Comparison of ENCODE assay signal across 21 cellular contexts in the genomic region with DNA sequence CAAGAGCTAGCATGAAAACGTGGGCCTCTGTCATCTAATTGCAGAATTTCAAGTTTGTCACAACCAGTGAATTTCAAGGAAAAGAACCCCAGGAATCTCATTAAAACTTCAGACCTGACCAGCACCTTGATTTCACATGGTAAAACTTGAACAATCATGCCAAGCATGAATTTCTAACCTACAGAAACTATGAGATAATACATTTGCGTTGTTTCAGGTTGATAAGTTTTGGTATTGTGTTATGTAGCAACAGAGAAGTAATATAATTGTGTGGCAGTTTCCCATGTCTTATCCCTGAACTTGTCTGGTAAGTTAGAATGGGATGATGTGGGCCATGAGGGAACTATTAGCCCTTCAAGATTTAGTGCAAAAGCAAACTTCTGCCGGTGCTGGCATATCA.
DNase-seq lines count a peak whose midpoint lies in the region; ATAC-seq and TF ChIP-seq lines count a peak whose summit lies in the region.
"Had no signal": no experiment of that assay in that cellular context is flagged by ENCODE, and none has a peak within 500 bp of the region (broad histone marks: within the 10 kb centered on the region; RNA-seq: fewer than 3 reads in every experiment).

No MANE protein-coding gene starts in this region.

- DNase-seq in epithelial cell of prostate (ENCODE audit: low read depth, low spot score): peak; percentile 70
- no peak for DNase-seq in mesothelial cell of epicardium (ENCODE audit: low spot score in 2 of 2, unreplicated experiment in 2 of 2)
- no peak for DNase-seq in natural killer cell treated with Interleukin-12 subunit alpha and Interleukin-12 subunit beta and Interleukin-15 and Interleukin-18, amount 100 ng/mL, for 72 hours (ENCODE audit: low spot score)
- DNase-seq in mesendoderm: no peak
- DNase-seq: AML-193; CD4-positive, alpha-beta T cell; GOT3; HFFc6; NCI-H1092 treated with DMSO at 0.1 percent for 48 hours; NCI-H1930; NCI-H2107; NCI-H774 had no signal

- no peak overlapping the region for H2BK5ac ChIP-seq in mesendoderm (ENCODE audit: low read length)

- no peak overlapping the region for H4K5ac ChIP-seq in mesendoderm (ENCODE audit: low read length)

- H3K4me3 ChIP-seq in KMS-11 (IDR thresholded peaks at IDR 0.05; ENCODE audit: insufficient read depth, low read depth, low read length): no peak overlapping the region
- no peak overlapping the region for H3K4me3 ChIP-seq in mesendoderm (ENCODE audit: low read length)
- H3K4me3 ChIP-seq: A549; BLaER1 treated with 17β-estradiol and CSF1 and Interleukin-3, amounts not matched to agents 10 nM and 100 nM; HAP-1 had no signal

- H2BK120ac ChIP-seq in mesendoderm (ENCODE audit: low read depth, low read length): no peak overlapping the region

- peaks cover 6% of the 10 kb centered on the region for H3K9me3 Mint-ChIP-seq in mesothelial cell of epicardium
- H3K9me3 Mint-ChIP-seq in natural killer cell treated with Interleukin-12 subunit alpha and Interleukin-12 subunit beta and Interleukin-15 and Interleukin-18, amount 100 ng/mL, for 72 hours: peaks cover 14% of the 10 kb centered on the region
- H3K9me3 Mint-ChIP-seq: CD4-positive, alpha-beta T cell had no signal

- no peak overlapping the region for H3K56ac ChIP-seq in mesendoderm (ENCODE audit: low read length)

- no peak overlapping the region for H2BK15ac ChIP-seq in mesendoderm (replicated peaks; ENCODE audit: low read depth)

- no peak overlapping the region for H3K4me3 Mint-ChIP-seq in mesothelial cell of epicardium
- H3K4me3 Mint-ChIP-seq in natural killer cell treated with Interleukin-12 subunit alpha and Interleukin-12 subunit beta and Interleukin-15 and Interleukin-18, amount 100 ng/mL, for 72 hours: no peak overlapping the region
- H3K4me3 Mint-ChIP-seq: CD4-positive, alpha-beta T cell; HFFc6; IgD-negative memory B cell had no signal

- H3K36me3 ChIP-seq in KMS-11 (ENCODE audit: insufficient read depth) (no peaks in the 10 kb centered on the region), mesendoderm (ENCODE audit: control insufficient read depth, insufficient read depth, low read length) (no peaks in the 10 kb centered on the region)
- H3K36me3 ChIP-seq: BLaER1 treated with 17β-estradiol and CSF1 and Interleukin-3, amounts not matched to agents 10 nM and 100 nM; HAP-1 had no signal

- H3K23ac ChIP-seq in mesendoderm (ENCODE audit: low read length): no peak overlapping the region

- H4K20me1 ChIP-seq in KMS-11 (ENCODE audit: insufficient read depth): no peaks in the 10 kb centered on the region
- H4K20me1 ChIP-seq: BLaER1 treated with 17β-estradiol and CSF1 and Interleukin-3, amounts not matched to agents 10 nM and 100 nM had no signal

- H2AK5ac ChIP-seq in mesendoderm (ENCODE audit: low read length): no peak overlapping the region

- H3K27me3 ChIP-seq in KMS-11 (ENCODE audit: insufficient read depth, low read depth) (no peaks in the 10 kb centered on the region), mesendoderm (ENCODE audit: insufficient read depth, low read length, poor library complexity) (no peaks in the 10 kb centered on the region)
- H3K27me3 ChIP-seq: BLaER1 treated with 17β-estradiol and CSF1 and Interleukin-3, amounts not matched to agents 10 nM and 100 nM had no signal

- ATAC-seq in HG03342 (IDR thresholded peaks at IDR 0.05; ENCODE audit: unreplicated experiment) (no peak), HG02884 (IDR thresholded peaks at IDR 0.05; ENCODE audit: unreplicated experiment) (no peak)
- ATAC-seq in natural killer cell treated with Interleukin-12 subunit alpha and Interleukin-12 subunit beta and Interleukin-15 and Interleukin-18, amount 100 ng/mL, for 72 hours: no peak
- ATAC-seq: A549, SK-N-SH treated with all-trans-retinoic acid at 6 μM for 48 hours had no signal

- TF ChIP-seq CTCF in KMS-11 (conservative IDR thresholded peaks at IDR 0.05; ENCODE audit: low read depth, low read length): no peak
- TF ChIP-seq CTCF in mesothelial cell of epicardium (IDR thresholded peaks at IDR 0.05; ENCODE audit: unreplicated experiment): no peak

- no peak overlapping the region for H4K8ac ChIP-seq in mesendoderm (ENCODE audit: low read depth, low read length)

- H3K4me2 ChIP-seq in KMS-11: peak overlapping the region; percentile 70
- no peak overlapping the region for H3K4me2 ChIP-seq in mesendoderm (ENCODE audit: low read length)
- H3K4me2 ChIP-seq: A549; BLaER1 treated with 17β-estradiol and CSF1 and Interleukin-3, amounts not matched to agents 10 nM and 100 nM had no signal

- no peak overlapping the region for H3K18ac ChIP-seq in mesendoderm (ENCODE audit: low read length)

- no CpG with 5 or more reads among the region's 3 CpGs for WGBS in mesendoderm (ENCODE audit: extremely low coverage, insufficient coverage, low lambda C conversion rate)

- peak overlapping the region; percentile 53; the same call in 1 of the 2 replicates for H2AFZ ChIP-seq in KMS-11 (ENCODE audit: low read depth)

- H3K79me2 ChIP-seq in KMS-11 (ENCODE audit: insufficient read depth, low read depth) (no peaks in the 10 kb centered on the region), mesendoderm (ENCODE audit: control insufficient read depth, insufficient read depth, low read length) (no peaks in the 10 kb centered on the region)

- H3K27ac ChIP-seq in KMS-11 (peak overlapping the region; percentile 66), epithelial cell of prostate (peak overlapping the region; percentile 81), mesendoderm (ENCODE audit: low read depth, low read length) (no peak overlapping the region)
- H3K27ac ChIP-seq: A549; BLaER1 treated with 17β-estradiol and CSF1 and Interleukin-3, amounts not matched to agents 10 nM and 100 nM; HL-60 had no signal

- H3K4ac ChIP-seq in mesendoderm (ENCODE audit: low read depth, low read length): no peak overlapping the region

- peak overlapping the region; percentile 5 for H3K27ac Mint-ChIP-seq in mesothelial cell of epicardium
- no peak overlapping the region for H3K27ac Mint-ChIP-seq in natural killer cell treated with Interleukin-12 subunit alpha and Interleukin-12 subunit beta and Interleukin-15 and Interleukin-18, amount 100 ng/mL, for 72 hours
- H3K27ac Mint-ChIP-seq: CD4-positive, alpha-beta T cell; HFFc6; IgD-negative memory B cell had no signal

- H3K9ac ChIP-seq in KMS-11 (no peak overlapping the region), mesendoderm (ENCODE audit: low read length) (no peak overlapping the region)
- H3K9ac ChIP-seq: BLaER1 treated with 17β-estradiol and CSF1 and Interleukin-3, amounts not matched to agents 10 nM and 100 nM had no signal

- no peaks in the 10 kb centered on the region for H3K36me3 Mint-ChIP-seq in mesothelial cell of epicardium
- no peaks in the 10 kb centered on the region for H3K36me3 Mint-ChIP-seq in natural killer cell treated with Interleukin-12 subunit alpha and Interleukin-12 subunit beta and Interleukin-15 and Interleukin-18, amount 100 ng/mL, for 72 hours
- H3K36me3 Mint-ChIP-seq: IgD-negative memory B cell had no signal

- H3K4me1 ChIP-seq in KMS-11 (ENCODE audit: low read depth, poor library complexity, severe bottlenecking): peaks cover 24% of the 10 kb centered on the region
- no peaks in the 10 kb centered on the region for H3K4me1 ChIP-seq in mesendoderm (ENCODE audit: control insufficient read depth, low read depth, low read length)
- H3K4me1 ChIP-seq: A549; BLaER1 treated with 17β-estradiol and CSF1 and Interleukin-3, amounts not matched to agents 10 nM and 100 nM; HAP-1 had no signal

- no peaks in the 10 kb centered on the region for H3K79me1 ChIP-seq in mesendoderm (ENCODE audit: low read length)

- no peaks in the 10 kb centered on the region for H3K27me3 Mint-ChIP-seq in mesothelial cell of epicardium (ENCODE audit: low read depth)
- no peaks in the 10 kb centered on the region for H3K27me3 Mint-ChIP-seq in natural killer cell treated with Interleukin-12 subunit alpha and Interleukin-12 subunit beta and Interleukin-15 and Interleukin-18, amount 100 ng/mL, for 72 hours
- H3K27me3 Mint-ChIP-seq: CD4-positive, alpha-beta T cell; IgD-negative memory B cell had no signal

- H3K4me1 Mint-ChIP-seq in mesothelial cell of epicardium: peaks cover 7% of the 10 kb centered on the region
- H3K4me1 Mint-ChIP-seq in natural killer cell treated with Interleukin-12 subunit alpha and Interleukin-12 subunit beta and Interleukin-15 and Interleukin-18, amount 100 ng/mL, for 72 hours (ENCODE audit: low read depth in 2 of 2): no peaks in the 10 kb centered on the region
- H3K4me1 Mint-ChIP-seq: IgD-negative memory B cell had no signal
